1 cellular context compared by ENCODE assay signal in genomic region chrX:154471870-154472684, GRCh38.
TF ChIP-seq lines count a peak whose summit lies in the region.

No MANE protein-coding gene starts in this region.

TF ChIP-seq in K562, 482 proteins besides CTCF, POLR2A, EP300 and RAD21:
- TF ChIP-seq ZFP1 (CRISPR knock-in tag; IDR thresholded peaks at IDR 0.05), result no peak
- peak; percentile 24; the same call in 1 of the 2 replicates for TF ChIP-seq POLR2G (IDR thresholded peaks at IDR 0.05; ENCODE audit: low read depth, low read length)
